8 cellular contexts compared by ENCODE assay signal in genomic region chr3:12994357-12994606, GRCh38.
DNase-seq lines count a peak whose midpoint lies in the region; ATAC-seq, FAIRE-seq and TF ChIP-seq lines count a peak whose summit lies in the region.

No MANE protein-coding gene starts in this region.

- H3K4me1 ChIP-seq in astrocyte (ENCODE audit: insufficient read depth, low read length): peaks cover 18% of the 10 kb centered on the region
- H3K4me1 ChIP-seq in keratinocyte (ENCODE audit: control insufficient read depth, extremely low read depth, insufficient read depth, low read length): peaks cover 7% of the 10 kb centered on the region

- H3K27ac ChIP-seq in astrocyte (ENCODE audit: low read depth, low read length): no peak overlapping the region
- no peak overlapping the region for H3K27ac ChIP-seq in keratinocyte (ENCODE audit: control insufficient read depth, insufficient read depth, low read length)

- dilution Hi-C loops in keratinocyte (cut with MboI; ENCODE audit: extremely low pct_ligation_motif_present, low sequenced_read_pairs): no loop called here

- no peak overlapping the region for H3K27ac Mint-ChIP-seq in astrocyte (ENCODE audit: unreplicated experiment)
- H3K27ac Mint-ChIP-seq in stimulated activated naive CD8-positive, alpha-beta T cell treated with anti-CD3 and anti-CD28 coated beads, Interleukin-15, Interleukin-2, amounts not matched to agents 100 ng/mL and 50 ng/mL, for 24 hours: no peak overlapping the region

- DNase-seq in GM06990 (ENCODE audit: extremely low read depth, insufficient read length) (peak; percentile 52), astrocyte (ENCODE audit: low read depth) (no peak), keratinocyte (ENCODE audit: low read depth, low spot score) (no peak), G401 (ENCODE audit: low spot score) (no peak), GM19238 (ENCODE audit: insufficient read length, low spot score) (no peak)

- H4K20me1 ChIP-seq in astrocyte (ENCODE audit: insufficient read depth, low read length) (peaks cover 12% of the 10 kb centered on the region), keratinocyte (ENCODE audit: control insufficient read depth, extremely low read depth, insufficient read depth, low read length) (peaks cover 3% of the 10 kb centered on the region)

- no peaks in the 10 kb centered on the region for H3K9me1 ChIP-seq in keratinocyte (ENCODE audit: control insufficient read depth, extremely low read depth, insufficient read depth, low read length)

- H3K9me3 Mint-ChIP-seq in astrocyte (ENCODE audit: unreplicated experiment): no peaks in the 10 kb centered on the region
- no peaks in the 10 kb centered on the region for H3K9me3 Mint-ChIP-seq in stimulated activated naive CD8-positive, alpha-beta T cell treated with anti-CD3 and anti-CD28 coated beads, Interleukin-15, Interleukin-2, amounts not matched to agents 100 ng/mL and 50 ng/mL, for 24 hours

- H3K27me3 Mint-ChIP-seq in astrocyte (ENCODE audit: low read depth, unreplicated experiment): peaks cover 5% of the 10 kb centered on the region
- H3K27me3 Mint-ChIP-seq in stimulated activated naive CD8-positive, alpha-beta T cell treated with anti-CD3 and anti-CD28 coated beads, Interleukin-15, Interleukin-2, amounts not matched to agents 100 ng/mL and 50 ng/mL, for 24 hours: no peaks in the 10 kb centered on the region

- H3K4me2 ChIP-seq in astrocyte (ENCODE audit: low read length): peak overlapping the region; percentile 94
- peak overlapping the region; percentile 88 for H3K4me2 ChIP-seq in keratinocyte (ENCODE audit: control insufficient read depth, extremely low read depth, insufficient read depth, low read depth, low read length)

- peaks cover 24% of the 10 kb centered on the region for H3K4me1 Mint-ChIP-seq in astrocyte (ENCODE audit: low read depth, unreplicated experiment)
- peaks cover 62% of the 10 kb centered on the region for H3K4me1 Mint-ChIP-seq in stimulated activated naive CD8-positive, alpha-beta T cell treated with anti-CD3 and anti-CD28 coated beads, Interleukin-15, Interleukin-2, amounts not matched to agents 100 ng/mL and 50 ng/mL, for 24 hours (ENCODE audit: low read depth)

- peak overlapping the region; percentile 78 for H3K4me3 ChIP-seq in GM06990 (replicated peaks; ENCODE audit: low read depth, low read length)
- H3K4me3 ChIP-seq in astrocyte (ENCODE audit: insufficient read depth, low read depth, low read length): peak overlapping the region; percentile 60
- H3K4me3 ChIP-seq in keratinocyte (ENCODE audit: control insufficient read depth in 2 of 3, extremely low read depth in 1 of 3, insufficient read depth in 2 of 3, low read depth in 1 of 3, low read length in 3 of 3): peak overlapping the region; percentile 59 to 73 (median 72)

- H3K9me3 ChIP-seq in astrocyte (ENCODE audit: insufficient read depth, low read depth, low read length): no peaks in the 10 kb centered on the region
- no peaks in the 10 kb centered on the region for H3K9me3 ChIP-seq in keratinocyte (ENCODE audit: control insufficient read depth, low read depth, low read length)

- TF ChIP-seq CTCF in GM06990 (IDR thresholded peaks at IDR 0.05; ENCODE audit: insufficient read depth, low read length, poor library complexity, severe bottlenecking) (no peak), astrocyte (IDR thresholded peaks at IDR 0.05; ENCODE audit: insufficient read depth, low read depth, low read length) (no peak), keratinocyte (optimal IDR thresholded peaks at IDR 0.05 in 1 of 3, IDR thresholded peaks at IDR 0.05 in 1 of 3, conservative IDR thresholded peaks at IDR 0.05 in 1 of 3; ENCODE audit: extremely low read depth in 1 of 3, insufficient read depth in 2 of 3, low read length in 3 of 3) (no peak)

- H3K79me2 ChIP-seq in astrocyte (ENCODE audit: insufficient read depth, low read length) (no peaks in the 10 kb centered on the region), keratinocyte (ENCODE audit: control insufficient read depth, insufficient read depth, low read length) (no peaks in the 10 kb centered on the region)

- H2AFZ ChIP-seq in astrocyte (ENCODE audit: low read depth, low read length) (peak overlapping the region; percentile 95), keratinocyte (ENCODE audit: control insufficient read depth, low read length) (peak overlapping the region; percentile 89)

- peak overlapping the region; percentile 85 for H3K4me3 Mint-ChIP-seq in astrocyte (ENCODE audit: unreplicated experiment)
- peak overlapping the region; percentile 93 for H3K4me3 Mint-ChIP-seq in stimulated activated naive CD8-positive, alpha-beta T cell treated with anti-CD3 and anti-CD28 coated beads, Interleukin-15, Interleukin-2, amounts not matched to agents 100 ng/mL and 50 ng/mL, for 24 hours

- no peaks in the 10 kb centered on the region for H3K27me3 ChIP-seq in GM06990 (replicated peaks; ENCODE audit: control insufficient read depth, insufficient read depth, low read length)
- no peaks in the 10 kb centered on the region for H3K27me3 ChIP-seq in astrocyte (ENCODE audit: insufficient read depth, low read length)
- H3K27me3 ChIP-seq in keratinocyte (ENCODE audit: control insufficient read depth, extremely low read depth, insufficient read depth, low read length): peaks cover 32% of the 10 kb centered on the region

- peak; percentile 26 for ATAC-seq in HG03045 (IDR thresholded peaks at IDR 0.05; ENCODE audit: unreplicated experiment)
- ATAC-seq in HG03571 (IDR thresholded peaks at IDR 0.05; ENCODE audit: unreplicated experiment): no peak

- H3K9ac ChIP-seq in astrocyte (ENCODE audit: low read length): peak overlapping the region; percentile 71
- no peak overlapping the region for H3K9ac ChIP-seq in keratinocyte (ENCODE audit: control insufficient read depth, extremely low read depth, insufficient read depth, low read length)

- H3K36me3 ChIP-seq in GM06990 (ENCODE audit: control insufficient read depth, insufficient read depth, low read length) (peaks cover 3% of the 10 kb centered on the region; the same call in 1 of the 2 replicates), astrocyte (ENCODE audit: insufficient read depth, low read length) (no peaks in the 10 kb centered on the region), keratinocyte (ENCODE audit: control insufficient read depth in 2 of 2, extremely low read depth in 1 of 2, insufficient read depth in 2 of 2, low read length in 2 of 2) (no peaks in the 10 kb centered on the region)

- FAIRE-seq in astrocyte (lab: Jason Lieb, UNC) (no peak), keratinocyte (lab: Jason Lieb, UNC) (no peak)

- no peaks in the 10 kb centered on the region for H3K36me3 Mint-ChIP-seq in astrocyte (ENCODE audit: low read depth, unreplicated experiment)
- peaks cover 20% of the 10 kb centered on the region for H3K36me3 Mint-ChIP-seq in stimulated activated naive CD8-positive, alpha-beta T cell treated with anti-CD3 and anti-CD28 coated beads, Interleukin-15, Interleukin-2, amounts not matched to agents 100 ng/mL and 50 ng/mL, for 24 hours (ENCODE audit: low read depth)

- in situ Hi-C loops in G401 (cut with HindIII; ENCODE audit: low sequenced_read_pairs): no loop called here
